Comparison of ENCODE assay signal across 20 cellular contexts in the genomic region with DNA sequence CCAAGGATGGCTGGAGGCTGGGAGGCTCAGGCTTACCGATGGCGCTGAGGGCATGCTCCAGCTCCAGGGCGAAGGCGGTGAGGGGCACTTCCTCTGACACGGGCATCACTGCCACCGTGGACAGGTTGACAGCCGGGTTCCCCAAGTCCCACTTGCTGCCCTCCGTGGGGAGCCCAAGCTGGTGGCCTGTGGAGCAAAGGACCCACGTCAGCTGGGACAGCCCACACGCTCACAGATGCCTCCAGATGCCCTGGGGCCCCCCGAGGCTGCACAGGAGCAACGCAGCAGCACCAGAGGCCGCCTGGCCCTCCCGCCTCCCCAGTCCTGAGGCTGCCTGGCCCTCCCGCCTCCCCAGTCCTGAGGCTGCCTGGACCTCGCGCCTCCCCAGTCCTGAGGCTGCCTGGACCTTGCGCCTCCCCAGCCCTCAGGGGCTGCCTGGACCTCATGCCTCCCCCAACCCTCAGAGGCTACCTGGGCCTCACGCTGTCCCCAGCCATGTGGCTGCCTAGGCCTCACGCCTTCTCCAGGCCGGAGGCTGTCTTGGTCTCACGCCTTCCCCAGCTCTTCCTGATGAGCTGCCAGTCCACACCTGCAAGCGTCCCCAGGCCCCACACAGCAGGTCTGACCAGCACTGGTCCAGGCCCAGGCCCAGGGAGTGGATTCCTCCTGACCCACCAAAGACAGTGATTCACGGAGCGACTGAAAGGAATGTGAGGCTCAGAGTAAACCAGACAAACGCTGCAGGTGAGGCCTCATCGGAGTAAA. TPM values are rescaled to one million over a fixed set of nuclear protein-coding genes. Genes with fewer than 3 reads are reported as not detected.
DNase-seq lines count a peak whose midpoint lies in the region; TF ChIP-seq lines count a peak whose summit lies in the region.
"Had no signal": no experiment of that assay in that cellular context is flagged by ENCODE, and none has a peak within 500 bp of the region (broad histone marks: within the 10 kb centered on the region; RNA-seq: fewer than 3 reads in every experiment).

No MANE protein-coding gene starts in this region.

- no peak overlapping the region for H4K8ac ChIP-seq in mesenchymal stem cell (ENCODE audit: low read length)

- no peak overlapping the region for H2BK5ac ChIP-seq in mesenchymal stem cell (ENCODE audit: low read depth, low read length, poor library complexity, severe bottlenecking)

- H3K9me3 ChIP-seq in mesenchymal stem cell (ENCODE audit: control insufficient read depth, low read length) (no peaks in the 10 kb centered on the region), smooth muscle cell (replicated peaks; ENCODE audit: low read depth) (no peaks in the 10 kb centered on the region)
- H3K9me3 ChIP-seq: Caco-2 had no signal

- H3K27ac Mint-ChIP-seq in osteocyte (ENCODE audit: unreplicated experiment) = no peak overlapping the region
- H3K27ac Mint-ChIP-seq: CD14-positive monocyte had no signal

- 94% methylated on average over 27 of the region's 27 CpGs for WGBS in mesenchymal stem cell
- WGBS in smooth muscle cell (ENCODE audit: low lambda C conversion rate) = 88% methylated on average over 22 of the region's 27 CpGs

- in situ Hi-C loops in G401 (cut with HindIII; ENCODE audit: low sequenced_read_pairs) = no loop called here

- no peak overlapping the region for H3K4me3 ChIP-seq in mesenchymal stem cell (ENCODE audit: insufficient read depth in 1 of 2, low read depth in 1 of 2, low read length in 2 of 2)
- no peak overlapping the region for H3K4me3 ChIP-seq in smooth muscle cell

- peaks cover 29% of the 10 kb centered on the region for H3K4me1 Mint-ChIP-seq in osteocyte (ENCODE audit: unreplicated experiment)

- H3K4me2 ChIP-seq in mesenchymal stem cell (ENCODE audit: low read length, poor library complexity, severe bottlenecking) (no peak overlapping the region), smooth muscle cell (no peak overlapping the region)

- H3K36me3 Mint-ChIP-seq in osteocyte (ENCODE audit: unreplicated experiment) = no peaks in the 10 kb centered on the region
- H3K36me3 Mint-ChIP-seq: CD14-positive monocyte had no signal

- H3K4me1 ChIP-seq in mesenchymal stem cell (ENCODE audit: control insufficient read depth, insufficient read depth, low read depth, low read length) (peaks cover 8% of the 10 kb centered on the region), smooth muscle cell (ENCODE audit: low read depth) (no peaks in the 10 kb centered on the region)
- H3K4me1 ChIP-seq: Caco-2 had no signal

- TF ChIP-seq CTCF in VCaP (conservative IDR thresholded peaks at IDR 0.05) (no peak), smooth muscle cell (IDR thresholded peaks at IDR 0.05; ENCODE audit: borderline replicate concordance, insufficient read depth, poor library complexity, severe bottlenecking) (no peak), osteocyte (IDR thresholded peaks at IDR 0.05) (no peak)

- H3K79me2 ChIP-seq in smooth muscle cell (ENCODE audit: low read depth) = no peaks in the 10 kb centered on the region

- H3K36me3 ChIP-seq in mesenchymal stem cell (ENCODE audit: control insufficient read depth in 1 of 2, insufficient read depth in 2 of 2, low read depth in 1 of 2, low read length in 2 of 2) (peaks cover 0 to 5% of the 10 kb centered on the region in 2 experiments), smooth muscle cell (ENCODE audit: low read depth) (no peaks in the 10 kb centered on the region)

- H4K91ac ChIP-seq in mesenchymal stem cell (ENCODE audit: low read length) = peak overlapping the region; percentile 53

- no peaks in the 10 kb centered on the region for H4K20me1 ChIP-seq in smooth muscle cell (ENCODE audit: low read depth)

- H3K9ac ChIP-seq in mesenchymal stem cell (ENCODE audit: low read length) (no peak overlapping the region), smooth muscle cell (ENCODE audit: low read depth) (no peak overlapping the region)

- H3K27me3 ChIP-seq in mesenchymal stem cell (ENCODE audit: control insufficient read depth in 1 of 2, insufficient read depth in 1 of 2, low read length in 2 of 2) (peaks cover 0 to 2% of the 10 kb centered on the region in 2 experiments), smooth muscle cell (ENCODE audit: low read depth) (no peaks in the 10 kb centered on the region)

- H3K9me3 Mint-ChIP-seq in osteocyte (ENCODE audit: unreplicated experiment) = no peaks in the 10 kb centered on the region

- no peaks in the 10 kb centered on the region for H3K79me1 ChIP-seq in mesenchymal stem cell (replicated peaks; ENCODE audit: low read length, poor library complexity, severe bottlenecking)

- no peak overlapping the region for H2AK5ac ChIP-seq in mesenchymal stem cell (ENCODE audit: low read length, severe bottlenecking)

- peak; percentile 69 for DNase-seq in COLO668 (lab: John Stamatoyannopoulos, UW; ENCODE audit: unreplicated experiment)
- no peak for DNase-seq in mesenchymal stem cell
- no peak for DNase-seq in smooth muscle cell (lab: John Stamatoyannopoulos, UW; ENCODE audit: unreplicated experiment)
- DNase-seq in osteocyte (ENCODE audit: extremely low spot score, unreplicated experiment) = no peak
- DNase-seq in G401 (ENCODE audit: low spot score) = no peak
- no peak for DNase-seq in mucosa of gallbladder (ENCODE audit: low spot score)
- DNase-seq: DMS79 treated with DMSO at 0.1 percent for 48 hours, GF-D8, KG1, NCI-H1048, NCI-H2227 treated with DMSO at 0.1 percent for 48 hours, NCI-H526 treated with DMSO at 0.1 percent for 48 hours had no signal

- no peak overlapping the region for H3K4ac ChIP-seq in mesenchymal stem cell (ENCODE audit: low read depth in 1 of 2, low read length in 2 of 2)

- no peak overlapping the region for H3K4me3 Mint-ChIP-seq in osteocyte (ENCODE audit: unreplicated experiment)
- H3K4me3 Mint-ChIP-seq: CD14-positive monocyte had no signal

- no peak overlapping the region for H2BK120ac ChIP-seq in mesenchymal stem cell (ENCODE audit: low read depth, low read length)

- H2BK12ac ChIP-seq in mesenchymal stem cell (ENCODE audit: low read length in 2 of 2) = no peak overlapping the region

- H3K27ac ChIP-seq in VCaP = peak overlapping the region; percentile 93
- H3K27ac ChIP-seq in mesenchymal stem cell (ENCODE audit: low read length, poor library complexity, severe bottlenecking) = no peak overlapping the region
- peak overlapping the region; percentile 53 for H3K27ac ChIP-seq in smooth muscle cell (ENCODE audit: low read depth)
- H3K27ac ChIP-seq: HL-60 had no signal

- no peak overlapping the region for H2AFZ ChIP-seq in mesenchymal stem cell (ENCODE audit: low read depth, low read length)
- H2AFZ ChIP-seq in smooth muscle cell (ENCODE audit: low read depth) = no peak overlapping the region

- no peak overlapping the region for H3K23ac ChIP-seq in mesenchymal stem cell (ENCODE audit: low read length in 2 of 2)

- no peaks in the 10 kb centered on the region for H3F3A ChIP-seq in smooth muscle cell (ENCODE audit: low read depth)

- no peaks in the 10 kb centered on the region for H3K27me3 Mint-ChIP-seq in osteocyte (ENCODE audit: unreplicated experiment)

- H3K18ac ChIP-seq in mesenchymal stem cell (ENCODE audit: low read depth in 1 of 2, low read length in 2 of 2) = no peak overlapping the region

- H3K14ac ChIP-seq in mesenchymal stem cell (ENCODE audit: low read length in 2 of 2) = no peak overlapping the region

- peak overlapping the region; percentile 46 for H2BK15ac ChIP-seq in mesenchymal stem cell (ENCODE audit: low read depth, poor library complexity, severe bottlenecking)

RNA-seq across cellular contexts. Expression of a gene that starts 25.6 kb away (rescaled TPM):
- polyA plus RNA-seq in mesenchymal stem cell (2013, experiment 1 of 2) = 30.2 TPM
- polyA plus RNA-seq in mesenchymal stem cell (2013, experiment 2 of 2) = 30.0 TPM
- total RNA-seq in smooth muscle cell (25.2 and 30.9 TPM in 2 replicates), osteocyte (93.1 and 103 TPM in 2 replicates), mucosa of gallbladder (69.6 TPM)
- polyA plus RNA-seq in smooth muscle cell = 48.5 and 55.9 TPM in 2 replicates
- 76.9 and 96.6 TPM in 2 replicates for total RNA-seq in G401 (2014; rRNA removed; shearing (Covaris generic))

RNA-seq across cellular contexts. Expression of a gene that starts 43.6 kb away (rescaled TPM):
- polyA plus RNA-seq in mesenchymal stem cell (2013, experiment 1 of 2) = 0.01 TPM
- 0.03 TPM for polyA plus RNA-seq in mesenchymal stem cell (2013, experiment 2 of 2)
- total RNA-seq in smooth muscle cell = not detected in 2 replicates
- polyA plus RNA-seq in smooth muscle cell = not detected in 2 replicates
- 0.16 and 0.24 TPM in 2 replicates for total RNA-seq in osteocyte
- 1.6 and 1.9 TPM in 2 replicates for total RNA-seq in G401 (2014; rRNA removed; shearing (Covaris generic))
- 27.9 TPM for total RNA-seq in mucosa of gallbladder
- total RNA-seq: M059J, OCI-LY7, RPMI7951, SK-MEL-5 had no signal
- polyA plus RNA-seq: CD14-positive monocyte had no signal

Comparison
In these comparisons a context has a peak if more than half of its experiments do, and no peak if none do; other contexts are left out.
1. RNA of a gene that starts 43.6 kb away (total RNA-seq): 27.9 TPM in mucosa of gallbladder (single experiment); 1.6 to 1.9 TPM in G401, 0.16 to 0.24 TPM in osteocyte and not detected in smooth muscle cell; every median in the first group is over 10 times any median in the second.